Comparison of ENCODE assay signal across 1 cellular context in the genomic region with DNA sequence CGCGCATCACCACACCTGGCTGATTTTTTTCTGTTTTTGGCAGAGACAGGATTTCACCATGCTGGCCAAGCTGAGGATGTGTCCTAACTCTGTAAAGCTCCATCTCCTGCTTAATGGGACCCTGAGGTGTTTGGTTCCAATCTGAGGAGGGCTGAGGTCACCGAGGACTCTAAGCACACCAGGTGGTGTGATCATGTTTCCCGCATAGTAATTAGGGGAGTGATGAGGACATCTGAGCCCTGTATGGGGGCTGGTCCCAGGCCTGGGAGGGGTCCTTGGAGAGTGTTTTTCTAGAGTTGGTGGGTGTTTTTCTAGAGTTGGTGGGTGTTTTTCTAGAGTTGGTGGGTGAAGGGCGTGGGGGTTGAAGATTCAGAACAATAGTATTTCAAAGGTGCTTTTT.
TF ChIP-seq lines count a peak whose summit lies in the region.

No MANE protein-coding gene starts in this region.

TF ChIP-seq in HEK293, 187 proteins besides CTCF, POLR2A, EP300 and RAD21 (continued from another document):
- TF ChIP-seq KLF1 (tag by site-specific recombination; IDR thresholded peaks at IDR 0.05) (peak; percentile 48; the same call in 1 of the 2 replicates), ZNF791 (tag by site-specific recombination; IDR thresholded peaks at IDR 0.05) (no peak), RBAK (tag by site-specific recombination; IDR thresholded peaks at IDR 0.05) (no peak), FEZF1 (tag by site-specific recombination; IDR thresholded peaks at IDR 0.05) (no peak)
- TF ChIP-seq, protein P1, sequence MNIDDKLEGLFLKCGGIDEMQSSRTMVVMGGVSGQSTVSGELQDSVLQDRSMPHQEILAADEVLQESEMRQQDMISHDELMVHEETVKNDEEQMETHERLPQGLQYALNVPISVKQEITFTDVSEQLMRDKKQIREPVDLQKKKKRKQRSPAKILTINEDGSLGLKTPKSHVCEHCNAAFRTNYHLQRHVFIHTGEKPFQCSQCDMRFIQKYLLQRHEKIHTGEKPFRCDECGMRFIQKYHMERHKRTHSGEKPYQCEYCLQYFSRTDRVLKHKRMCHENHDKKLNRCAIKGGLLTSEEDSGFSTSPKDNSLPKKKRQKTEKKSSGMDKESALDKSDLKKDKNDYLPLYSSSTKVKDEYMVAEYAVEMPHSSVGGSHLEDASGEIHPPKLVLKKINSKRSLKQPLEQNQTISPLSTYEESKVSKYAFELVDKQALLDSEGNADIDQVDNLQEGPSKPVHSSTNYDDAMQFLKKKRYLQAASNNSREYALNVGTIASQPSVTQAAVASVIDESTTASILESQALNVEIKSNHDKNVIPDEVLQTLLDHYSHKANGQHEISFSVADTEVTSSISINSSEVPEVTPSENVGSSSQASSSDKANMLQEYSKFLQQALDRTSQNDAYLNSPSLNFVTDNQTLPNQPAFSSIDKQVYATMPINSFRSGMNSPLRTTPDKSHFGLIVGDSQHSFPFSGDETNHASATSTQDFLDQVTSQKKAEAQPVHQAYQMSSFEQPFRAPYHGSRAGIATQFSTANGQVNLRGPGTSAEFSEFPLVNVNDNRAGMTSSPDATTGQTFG (tag by site-specific recombination; IDR thresholded peaks at IDR 0.05; ENCODE audit: borderline replicate concordance): no peak
